In genomic region chr9:128322342-128323191, GRCh38 we compare ENCODE assay signal across 1 cellular context.
TF ChIP-seq lines count a peak whose summit lies in the region.

TSS of gene COQ4 (plus strand) at chr9:128322839. CDS start at chr9:128322859, 20 bp downstream.
TSS of gene TRUB2 (minus strand) at chr9:128322447. CDS start at chr9:128322408, 39 bp downstream.

TF ChIP-seq in H1, 55 proteins besides CTCF, POLR2A, EP300 and RAD21:
- peak; percentile 99 for TF ChIP-seq KDM4A (IDR thresholded peaks at IDR 0.05; ENCODE audit: low read depth, low read length, severe bottlenecking)
- no peak for TF ChIP-seq CHD7 (IDR thresholded peaks at IDR 0.05; ENCODE audit: insufficient replicate concordance, low read length)
- TF ChIP-seq BACH1 (IDR thresholded peaks at IDR 0.05; ENCODE audit: low read length): peak; percentile 58
- TF ChIP-seq SIRT6 (IDR thresholded peaks at IDR 0.05; ENCODE audit: low read length): no peak
- peak; percentile 25; the same call in 1 of the 2 replicates for TF ChIP-seq SUZ12 (IDR thresholded peaks at IDR 0.05; ENCODE audit: low read length)
- TF ChIP-seq SP1 (IDR thresholded peaks at IDR 0.05; ENCODE audit: low read depth, low read length): no peak
- no peak for TF ChIP-seq TEAD4 (IDR thresholded peaks at IDR 0.05; ENCODE audit: low read depth, low read length)
- TF ChIP-seq PHF8 (conservative IDR thresholded peaks at IDR 0.05; ENCODE audit: low read depth, low read length): peak; percentile 86
- peak; percentile 57; the same call in 1 of the 2 replicates for TF ChIP-seq MAX (IDR thresholded peaks at IDR 0.05)
- peak; percentile 98 for TF ChIP-seq GABPA (IDR thresholded peaks at IDR 0.05; ENCODE audit: borderline replicate concordance, insufficient read depth, low read length)
- no peak for TF ChIP-seq CBX5 (IDR thresholded peaks at IDR 0.05; ENCODE audit: low read depth, low read length)
- TF ChIP-seq HDAC6 (IDR thresholded peaks at IDR 0.05; ENCODE audit: low read depth, low read length): no peak
- no peak for TF ChIP-seq CBX8 (IDR thresholded peaks at IDR 0.05; ENCODE audit: borderline replicate concordance, low read depth, low read length)
- no peak for TF ChIP-seq ATF2 (IDR thresholded peaks at IDR 0.05; ENCODE audit: low read length)
- no peak for TF ChIP-seq POU5F1 (IDR thresholded peaks at IDR 0.05; ENCODE audit: low read depth, low read length)
- TF ChIP-seq BRCA1 (IDR thresholded peaks at IDR 0.05; ENCODE audit: low read depth, low read length): no peak
- peak; percentile 66 for TF ChIP-seq POLR2AphosphoS5 (IDR thresholded peaks at IDR 0.05; ENCODE audit: low read depth, low read length)
- no peak for TF ChIP-seq MAFK (IDR thresholded peaks at IDR 0.05; ENCODE audit: low read depth, low read length)
- no peak for TF ChIP-seq NRF1 (IDR thresholded peaks at IDR 0.05; ENCODE audit: low read depth, low read length)
- TF ChIP-seq JUN (IDR thresholded peaks at IDR 0.05; ENCODE audit: low read depth, low read length): no peak
- peak; percentile 37; the same call in 1 of the 2 replicates for TF ChIP-seq SRF (IDR thresholded peaks at IDR 0.05; ENCODE audit: low read depth, low read length)
- TF ChIP-seq CHD1 (IDR thresholded peaks at IDR 0.05; ENCODE audit: low read depth, low read length): no peak
- TF ChIP-seq TAF1 (IDR thresholded peaks at IDR 0.05; ENCODE audit: low read depth, low read length): peak; percentile 87
- TF ChIP-seq NANOG (IDR thresholded peaks at IDR 0.05; ENCODE audit: insufficient read depth, low read depth, low read length, poor library complexity, severe bottlenecking): no peak
- TF ChIP-seq SAP30 (IDR thresholded peaks at IDR 0.05; ENCODE audit: insufficient read depth, insufficient replicate concordance, low read length): peak; percentile 84
- TF ChIP-seq RBBP5 (IDR thresholded peaks at IDR 0.05; ENCODE audit: borderline replicate concordance, low read depth, low read length): peak; percentile 95
- TF ChIP-seq USF2 (IDR thresholded peaks at IDR 0.05; ENCODE audit: low read length): no peak
- TF ChIP-seq CEBPB (IDR thresholded peaks at IDR 0.05; ENCODE audit: low read depth, low read length): no peak
- no peak for TF ChIP-seq EZH2 (IDR thresholded peaks at IDR 0.05; ENCODE audit: low read depth, low read length, severe bottlenecking)
- no peak for TF ChIP-seq FOSL1 (IDR thresholded peaks at IDR 0.05; ENCODE audit: insufficient read depth, low read depth, low read length)
- 0 out of 2 replicates have a peak, but pooled peaks have one; percentile 48 for TF ChIP-seq KDM5A (IDR thresholded peaks at IDR 0.05; ENCODE audit: low read length)
- TF ChIP-seq YY1 (IDR thresholded peaks at IDR 0.05; ENCODE audit: low read depth, low read length): peak; percentile 97
- 0 out of 2 replicates have a peak, but pooled peaks have one; percentile 13 for TF ChIP-seq TCF12 (IDR thresholded peaks at IDR 0.05; ENCODE audit: low read depth, low read length)
- TF ChIP-seq CTBP2 (IDR thresholded peaks at IDR 0.05; ENCODE audit: borderline replicate concordance, insufficient read depth, insufficient read length, low read length): no peak
- no peak; the same call in 1 of the 2 replicates for TF ChIP-seq GTF2F1 (IDR thresholded peaks at IDR 0.05; ENCODE audit: borderline replicate concordance, low read depth, low read length)
- TF ChIP-seq HDAC2 (IDR thresholded peaks at IDR 0.05; ENCODE audit: borderline replicate concordance in 1 of 2, low read depth in 2 of 2, low read length in 2 of 2): peak; percentile 71 to 89; a peak in 2 of 4 replicates
- no peak for TF ChIP-seq RFX5 (IDR thresholded peaks at IDR 0.05; ENCODE audit: borderline replicate concordance, low read depth, low read length)
- peak; percentile 86 to 96 for TF ChIP-seq SIN3A (conservative IDR thresholded peaks at IDR 0.05 in 1 of 2, IDR thresholded peaks at IDR 0.05 in 1 of 2; ENCODE audit: low read depth in 1 of 2, low read length in 2 of 2)
- no peak for TF ChIP-seq SP4 (IDR thresholded peaks at IDR 0.05; ENCODE audit: low read length)
- 0 out of 2 replicates have a peak, but pooled peaks have one; percentile 48 for TF ChIP-seq EGR1 (IDR thresholded peaks at IDR 0.05; ENCODE audit: borderline replicate concordance, low read depth, low read length)
- TF ChIP-seq JUND (IDR thresholded peaks at IDR 0.05; ENCODE audit: low read length): no peak
- TF ChIP-seq ASH2L (IDR thresholded peaks at IDR 0.05; ENCODE audit: low read length): peak; percentile 95
- no peak for TF ChIP-seq ATF3 (IDR thresholded peaks at IDR 0.05; ENCODE audit: insufficient read depth, low read depth, low read length)
- no peak; the same call in 1 of the 2 replicates for TF ChIP-seq CREB1 (IDR thresholded peaks at IDR 0.05)
- TF ChIP-seq CHD2 (IDR thresholded peaks at IDR 0.05; ENCODE audit: low read length): no peak
- TF ChIP-seq RXRA (IDR thresholded peaks at IDR 0.05; ENCODE audit: insufficient read depth, low read depth, low read length): no peak
- TF ChIP-seq SP2 (IDR thresholded peaks at IDR 0.05; ENCODE audit: low read length): no peak
- TF ChIP-seq RNF2 (IDR thresholded peaks at IDR 0.05; ENCODE audit: borderline replicate concordance, low read depth, low read length, missing control alignments, poor library complexity, severe bottlenecking): no peak
- TF ChIP-seq TAF7 (optimal IDR thresholded peaks at IDR 0.05; ENCODE audit: borderline replicate concordance, low read depth, low read length): peak; percentile 53
- TF ChIP-seq SIX5 (IDR thresholded peaks at IDR 0.05; ENCODE audit: low read depth, low read length): peak; percentile 34; the same call in 1 of the 2 replicates
- TF ChIP-seq E2F6 (IDR thresholded peaks at IDR 0.05): no peak
- TF ChIP-seq KDM1A (IDR thresholded peaks at IDR 0.05; ENCODE audit: borderline replicate concordance, low read length): no peak
- no peak for TF ChIP-seq ZNF274 (IDR thresholded peaks at IDR 0.05; ENCODE audit: borderline replicate concordance, extremely low read depth, low read length)
- peak; percentile 74 for TF ChIP-seq TBP (IDR thresholded peaks at IDR 0.05; ENCODE audit: low read depth, low read length)
- TF ChIP-seq BCL11A (IDR thresholded peaks at IDR 0.05; ENCODE audit: low read depth in 2 of 2, low read length in 2 of 2): no peak
